In the genomic region with DNA sequence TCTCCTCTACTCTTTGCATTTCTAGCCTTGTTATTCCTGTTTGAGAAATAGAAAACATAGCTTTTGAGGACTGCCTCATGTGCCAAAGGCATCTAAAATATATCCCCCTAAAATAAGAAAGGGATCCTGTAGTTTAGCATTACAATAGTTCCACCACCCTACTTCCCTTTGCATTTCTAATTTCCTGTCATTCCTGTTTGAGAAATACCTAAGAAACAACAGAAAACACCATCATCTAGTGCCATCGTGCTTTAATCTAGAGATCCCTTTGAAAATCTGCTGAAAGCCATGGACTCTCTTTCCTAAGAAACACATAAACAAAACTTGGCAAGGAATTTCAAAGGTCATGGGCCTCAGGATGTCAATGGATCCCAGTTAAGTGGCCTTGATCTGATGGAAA, we compare ENCODE assay signal across 16 cellular contexts. TPM values are rescaled to one million over a fixed set of nuclear protein-coding genes. Genes with fewer than 3 reads are reported as not detected.
"Had no signal": no experiment of that assay in that cellular context is flagged by ENCODE, and none has a peak within 500 bp of the region (broad histone marks: within the 10 kb centered on the region; RNA-seq: fewer than 3 reads in every experiment).

No MANE protein-coding gene starts in this region.

- H3K9ac ChIP-seq: parathyroid adenoma had no signal

- ATAC-seq: activated CD8-positive, alpha-beta T cell treated with anti-CD3 and anti-CD28 coated beads for 36 hours; foreskin keratinocyte; left colon; lower lobe of right lung had no signal

- H3K9me3 ChIP-seq: lower lobe of right lung had no signal

- H3K27me3 Mint-ChIP-seq: activated CD8-positive, alpha-beta T cell treated with anti-CD3 and anti-CD28 coated beads for 36 hours had no signal

- H3K4me3 Mint-ChIP-seq: activated CD8-positive, alpha-beta T cell treated with anti-CD3 and anti-CD28 coated beads for 36 hours; activated T-helper 1 cell treated with anti-CD3 and anti-CD28 coated beads, Interleukin-12 subunit alpha, Interleukin-12 subunit beta, Interleukin-2, Interleukin-4 antibody, amounts not matched to agents 30 ng/mL and 10 ng/mL and 1 ng/mL, durations not matched to agents 14 hours and 24 hours and 36 hours had no signal

- H3K27me3 ChIP-seq: foreskin keratinocyte had no signal

- H3K27ac ChIP-seq: foreskin keratinocyte, lower lobe of right lung, parathyroid adenoma had no signal

- H3K27ac Mint-ChIP-seq: activated CD8-positive, alpha-beta T cell treated with anti-CD3 and anti-CD28 coated beads for 36 hours; activated T-helper 1 cell treated with anti-CD3 and anti-CD28 coated beads, Interleukin-12 subunit alpha, Interleukin-12 subunit beta, Interleukin-2, Interleukin-4 antibody, amounts not matched to agents 30 ng/mL and 10 ng/mL and 1 ng/mL, durations not matched to agents 14 hours and 24 hours and 36 hours had no signal

- DNase-seq: activated CD4-positive, alpha-beta T cell treated with anti-CD3 and anti-CD28 coated beads for 4 hours; activated CD8-positive, alpha-beta T cell treated with anti-CD3 and anti-CD28 coated beads for 36 hours; activated naive CD4-positive, alpha-beta T cell; caudate nucleus; cortex of kidney; effector CD4-positive, alpha-beta T cell; foreskin keratinocyte; head of caudate nucleus; left colon; lower lobe of right lung; midbrain; stimulated activated CD4-positive, alpha-beta T cell treated with anti-CD3 and anti-CD28 coated beads, Interleukin-12 subunit alpha, Interleukin-12 subunit beta, amount 100 ng/mL, for 4 hours; stimulated activated CD4-positive, alpha-beta T cell treated with anti-CD3 and anti-CD28 coated beads, Interleukin-2, amount 100 ng/mL, for 24 hours; T-helper 2 cell had no signal

- H3K4me3 ChIP-seq: lower lobe of right lung had no signal

- H3K9me3 Mint-ChIP-seq: activated CD8-positive, alpha-beta T cell treated with anti-CD3 and anti-CD28 coated beads for 36 hours; activated T-helper 1 cell treated with anti-CD3 and anti-CD28 coated beads, Interleukin-12 subunit alpha, Interleukin-12 subunit beta, Interleukin-2, Interleukin-4 antibody, amounts not matched to agents 30 ng/mL and 10 ng/mL and 1 ng/mL, durations not matched to agents 14 hours and 24 hours and 36 hours had no signal

RNA-seq across cellular contexts. Expression of a gene that starts 29.2 kb away (rescaled TPM):
- total RNA-seq: activated T-helper 1 cell treated with anti-CD3 and anti-CD28 coated beads, Interleukin-12 subunit alpha, Interleukin-12 subunit beta, Interleukin-2, Interleukin-4 antibody, amounts not matched to agents 30 ng/mL and 10 ng/mL and 1 ng/mL, durations not matched to agents 14 hours and 24 hours and 36 hours had no signal
